8 cellular contexts compared by ENCODE assay signal in genomic region chr1:109090415-109091195, GRCh38. TPM values are rescaled to one million over a fixed set of nuclear protein-coding genes. Genes with fewer than 3 reads are reported as not detected.
DNase-seq lines count a peak whose midpoint lies in the region; ATAC-seq and TF ChIP-seq lines count a peak whose summit lies in the region.

TMEM167B (plus strand) TSS chr1:109090764; CDS start chr1:109090873, 109 bp downstream.

- intact Hi-C loops in T-helper 2 cell treated with Interferon-gamma antibody and Interleukin-4, amounts not matched to agents 100 ng/mL and 5 ng/mL, for 36 hours (cut with micrococcal nuclease), result loop anchor here (1.0 to 10.0 kb wide), 6 partner anchors 10 to 394 kb away; partner anchors contain the start of genes ATXN7L2, STXBP3 and WDR47
- intact Hi-C loops in right cardiac atrium (cut with DNase I), result no loop called here
- intact Hi-C loops in vagina (cut with DNase I), result no loop called here

- H3K27ac ChIP-seq in right cardiac atrium (ENCODE audit: low read length), result peak within 1 kb of the TSS; percentile 97
- peak within 1 kb of the TSS; percentile 95 for H3K27ac ChIP-seq in vagina

- no peak for TF ChIP-seq CTCF in vagina (IDR thresholded peaks at IDR 0.05)

- TF ChIP-seq POLR2A in GM18505 (IDR thresholded peaks at IDR 0.05; ENCODE audit: borderline replicate concordance, extremely low read depth, insufficient read depth, insufficient read length) (peak; percentile 74), vagina (IDR thresholded peaks at IDR 0.05) (peak in 1 of 2 donors; percentile 64)

- peak; percentile 70 to 87 for DNase-seq in NCI-H1930 (lab: John Stamatoyannopoulos, UW)
- DNase-seq in anterior cingulate cortex (lab: John Stamatoyannopoulos, UW), result peak; percentile 40 to 94 (median 88)
- peak; percentile 90 to 96 (median 95) for DNase-seq in right cardiac atrium
- peak; percentile 96 for DNase-seq in putamen (ENCODE audit: low spot score)
- peak in 1 of 2 donors; percentile 97 for DNase-seq in vagina (ENCODE audit: extremely low spot score in 2 of 2)

- H3K36me3 ChIP-seq in vagina, result peaks cover 0 to 27% of the 10 kb centered on the region in 2 donors

- ATAC-seq in GM18505 (IDR thresholded peaks at IDR 0.05; ENCODE audit: unreplicated experiment) (peak; percentile 87), HG02970 (IDR thresholded peaks at IDR 0.05; ENCODE audit: low FRiP score, unreplicated experiment) (peak; percentile 93), right cardiac atrium (peak; percentile 96)

- H3K4me1 ChIP-seq in right cardiac atrium (ENCODE audit: control insufficient read depth, insufficient read depth, low read length) (no peaks in the 10 kb centered on the region), vagina (peaks cover 41% of the 10 kb centered on the region)

- no peaks in the 10 kb centered on the region for H3K27me3 ChIP-seq in right cardiac atrium (ENCODE audit: control insufficient read depth, insufficient read depth)
- H3K27me3 ChIP-seq in vagina, result no peaks in the 10 kb centered on the region

- H3K4me3 ChIP-seq in right cardiac atrium (ENCODE audit: low read length) (peak within 1 kb of the TSS; percentile 82), vagina (peak within 1 kb of the TSS; percentile 73 to 93)

- under 1% methylated on average over 53 of the region's 53 CpGs for WGBS in right cardiac atrium

- H3K9me3 ChIP-seq in right cardiac atrium (ENCODE audit: control insufficient read depth, low read length), result no peaks in the 10 kb centered on the region
- H3K9me3 ChIP-seq in vagina, result no peaks in the 10 kb centered on the region

RNA-seq across cellular contexts. Expression of gene TMEM167B, which starts in this region (rescaled TPM):
- 23.7 and 28.4 TPM in 2 replicates for total RNA-seq in T-helper 2 cell treated with Interferon-gamma antibody and Interleukin-4, amounts not matched to agents 100 ng/mL and 5 ng/mL, for 36 hours
- total RNA-seq in right cardiac atrium (10 to 100 TPM; 38.2 to 60.6 (median 48.5) TPM), vagina (17.2 TPM)
- 17.1 TPM for polyA plus RNA-seq in right cardiac atrium
